8 cellular contexts compared by ENCODE assay signal in genomic region chr3:99637381-99638111, GRCh38. TPM values are rescaled to one million over a fixed set of nuclear protein-coding genes. Genes with fewer than 3 reads are reported as not detected.
A peak's percentile ranks its signal among the peaks of the same experiment; 100 is the strongest.
DNase-seq lines count a peak whose midpoint lies in the region; ATAC-seq and TF ChIP-seq lines count a peak whose summit lies in the region.

No MANE protein-coding gene starts in this region.

- H3K4me1 Mint-ChIP-seq in CD4-positive, alpha-beta memory T cell, result peaks cover 10 to 15% (median 13%) of the 10 kb centered on the region in 4 donors
- peaks cover 11 to 19% (median 14%) of the 10 kb centered on the region in 4 donors for H3K4me1 Mint-ChIP-seq in naive thymus-derived CD8-positive, alpha-beta T cell

- H3K9me3 Mint-ChIP-seq in CD4-positive, alpha-beta memory T cell, result peaks cover 0 to 3% (median 0%) of the 10 kb centered on the region in 8 donors
- peaks cover 0 to 8% (median 0%) of the 10 kb centered on the region in 9 donors for H3K9me3 Mint-ChIP-seq in naive thymus-derived CD8-positive, alpha-beta T cell

- POLR2A ChIA-PET in CD4-positive, alpha-beta memory T cell (lab: Charles Lee; ENCODE audit: partially characterized antibody), result no interaction called here
- POLR2A ChIA-PET in PC-3 (lab: Charles Lee; ENCODE audit: unreplicated experiment), result interaction anchor here (0.5 to 1.2 kb wide), 8 partner anchors 14 to 896 kb away, joined by 3 to 16 read pairs (median 4); no protein-coding TSS in a partner anchor
- POLR2A ChIA-PET in naive thymus-derived CD8-positive, alpha-beta T cell (lab: Charles Lee), result no interaction called here

- intact Hi-C loops in CD4-positive, alpha-beta memory T cell (cut with micrococcal nuclease), result no loop called here
- intact Hi-C loops in PC-3 (cut with micrococcal nuclease), result loop anchor here (2.0 to 10.0 kb wide), 3 partner anchors 139 to 463 kb away; no protein-coding TSS in a partner anchor

- CTCF ChIA-PET in CD4-positive, alpha-beta memory T cell (lab: Charles Lee; ENCODE audit: partially characterized antibody), result no interaction called here
- CTCF ChIA-PET in PC-3 (lab: Charles Lee), result interaction anchor here (0.6 to 1.2 kb wide), 6 partner anchors 9 to 617 kb away, joined by 3 to 12 read pairs (median 4); no protein-coding TSS in a partner anchor

- no peak overlapping the region for H3K4me3 ChIP-seq in CD4-positive, alpha-beta memory T cell (ENCODE audit: low read length in 2 of 2)
- H3K4me3 ChIP-seq in PC-3 (ENCODE audit: low read length) (peak overlapping the region; percentile 72), epithelial cell of proximal tubule (ENCODE audit: low read depth, low read length) (peak overlapping the region; percentile 71)

- H3K36me3 Mint-ChIP-seq in CD4-positive, alpha-beta memory T cell, result no peaks in the 10 kb centered on the region
- H3K36me3 Mint-ChIP-seq in naive thymus-derived CD8-positive, alpha-beta T cell, result peaks cover 0 to 4% (median 0%) of the 10 kb centered on the region in 3 donors

- H3K27ac Mint-ChIP-seq in CD4-positive, alpha-beta memory T cell, result peak overlapping the region in 1 of 7 donors; percentile 17
- H3K27ac Mint-ChIP-seq in naive thymus-derived CD8-positive, alpha-beta T cell, result peak overlapping the region in 1 of 10 donors; percentile 17

- H3K79me2 ChIP-seq in PC-3 (ENCODE audit: low read length), result no peaks in the 10 kb centered on the region

- peaks cover 32 to 41% of the 10 kb centered on the region in 2 donors for H3K27me3 Mint-ChIP-seq in CD4-positive, alpha-beta memory T cell
- H3K27me3 Mint-ChIP-seq in naive thymus-derived CD8-positive, alpha-beta T cell, result peaks cover 43 to 83% (median 57%) of the 10 kb centered on the region in 5 donors

- no peaks in the 10 kb centered on the region for H3K36me3 ChIP-seq in CD4-positive, alpha-beta memory T cell (ENCODE audit: insufficient read depth, low read length)
- H3K36me3 ChIP-seq in PC-3 (ENCODE audit: low read depth, low read length), result no peaks in the 10 kb centered on the region

- peak overlapping the region; percentile 92 for H3K4me2 ChIP-seq in PC-3 (ENCODE audit: low read length)

- TSS peak; percentile 81 for BruUV-seq in PC-3 (replicated peaks; lab: Mats Ljungman, UMichigan)

- peak overlapping the region; percentile 63 for H3K9ac ChIP-seq in PC-3 (ENCODE audit: low read length)

- ATAC-seq in PC-3 (peak; percentile 48), HG03342 (IDR thresholded peaks at IDR 0.05; ENCODE audit: unreplicated experiment) (no peak)
- no peak for ATAC-seq in naive thymus-derived CD8-positive, alpha-beta T cell

- no peaks in the 10 kb centered on the region for H3K9me2 ChIP-seq in PC-3 (replicated peaks; ENCODE audit: low read length)

- DNase-seq in CD4-positive, alpha-beta memory T cell, result no peak
- DNase-seq in PC-3, result peak; percentile 80
- DNase-seq in epithelial cell of proximal tubule (ENCODE audit: low read depth), result no peak
- no peak for DNase-seq in naive thymus-derived CD8-positive, alpha-beta T cell
- no peak for DNase-seq in SIG-M5 treated with dmso at 0.1 percent for 504 hours (lab: John Stamatoyannopoulos, UW; ENCODE audit: unreplicated experiment)
- no peak for DNase-seq in ureter (ENCODE audit: low spot score)
- DNase-seq in NCI-H446 treated with DMSO at 0.1 percent for 48 hours (lab: John Stamatoyannopoulos, UW), result no peak

- H3K4me1 ChIP-seq in CD4-positive, alpha-beta memory T cell (ENCODE audit: insufficient read depth, low read length), result no peaks in the 10 kb centered on the region
- H3K4me1 ChIP-seq in PC-3 (ENCODE audit: insufficient read depth, low read length), result peaks cover 36% of the 10 kb centered on the region

- peaks cover 4% of the 10 kb centered on the region for H3K27me3 ChIP-seq in CD4-positive, alpha-beta memory T cell (ENCODE audit: insufficient read depth, low read length)
- H3K27me3 ChIP-seq in PC-3 (ENCODE audit: low read length), result no peaks in the 10 kb centered on the region

- no peak overlapping the region for H3K27ac ChIP-seq in CD4-positive, alpha-beta memory T cell (ENCODE audit: low read depth, low read length)
- H3K27ac ChIP-seq in PC-3 (ENCODE audit: low read length), result peak overlapping the region; percentile 79

- H3F3A ChIP-seq in PC-3 (ENCODE audit: low read length, unreplicated experiment), result peaks cover 4% of the 10 kb centered on the region

- peak overlapping the region in 7 of 8 donors; percentile 1 to 88 (median 58) for H3K4me3 Mint-ChIP-seq in CD4-positive, alpha-beta memory T cell
- H3K4me3 Mint-ChIP-seq in naive thymus-derived CD8-positive, alpha-beta T cell, result peak overlapping the region in 9 of 10 donors; percentile 1 to 78 (median 66)

- H4K20me1 ChIP-seq in PC-3 (ENCODE audit: low read length), result no peaks in the 10 kb centered on the region

- H3K9me3 ChIP-seq in CD4-positive, alpha-beta memory T cell (ENCODE audit: control insufficient read depth in 1 of 2, low read length in 2 of 2), result no peaks in the 10 kb centered on the region
- H3K9me3 ChIP-seq in PC-3 (ENCODE audit: low read length), result no peaks in the 10 kb centered on the region

- H2AFZ ChIP-seq in PC-3 (ENCODE audit: low read length), result peak overlapping the region; percentile 87

- 0 out of 2 replicates have a peak, but pooled peaks have one; percentile 3 for TF ChIP-seq CTCF in PC-3 (conservative IDR thresholded peaks at IDR 0.05; ENCODE audit: low read depth, low read length)
- no peak for TF ChIP-seq CTCF in epithelial cell of proximal tubule (conservative IDR thresholded peaks at IDR 0.05; ENCODE audit: low read depth, low read length)

RNA-seq across cellular contexts. Expression of gene COL8A1, which starts 0.8 kb away (rescaled TPM):
- not detected for total RNA-seq in CD4-positive, alpha-beta memory T cell
- polyA plus RNA-seq in CD4-positive, alpha-beta memory T cell, result not detected
- total RNA-seq in PC-3 (2014; rRNA removed) (2.4 and 3.8 TPM in 2 replicates), epithelial cell of proximal tubule (60.5 and 83.7 TPM in 2 replicates), ureter (30.2 TPM)
- under 1 TPM in 1 of 2 experiments, not detected in 1; 0.21 TPM for total RNA-seq in naive thymus-derived CD8-positive, alpha-beta T cell
- not detected for polyA plus RNA-seq in naive thymus-derived CD8-positive, alpha-beta T cell

Comparison
In these comparisons a context has a peak if more than half of its experiments do, and no peak if none do; other contexts are left out.
1. H3K4me3 ChIP-seq: peak in PC-3 (single experiment) and epithelial cell of proximal tubule (single experiment); none in CD4-positive, alpha-beta memory T cell (0 of 2).